ENCODE assay signal across 13 cellular contexts in genomic region chr2:46067501-46068292, GRCh38.
DNase-seq lines count a peak whose midpoint lies in the region; ATAC-seq and TF ChIP-seq lines count a peak whose summit lies in the region.
"Had no signal": no experiment of that assay in that cellular context is flagged by ENCODE, and none has a peak within 500 bp of the region (broad histone marks: within the 10 kb centered on the region; RNA-seq: fewer than 3 reads in every experiment).

No MANE protein-coding gene starts in this region.

- no peaks in the 10 kb centered on the region for H3K9me2 ChIP-seq in HCT116 (ENCODE audit: insufficient read depth)

- TF ChIP-seq POLR2A in HCT116 (IDR thresholded peaks at IDR 0.05; ENCODE audit: borderline replicate concordance, extremely low read depth, insufficient read depth, insufficient read length) = no peak

- H3K36me3 ChIP-seq in A673 (ENCODE audit: insufficient read depth, low read length, poor library complexity, severe bottlenecking) (no peaks in the 10 kb centered on the region), HCT116 (ENCODE audit: control insufficient read depth in 1 of 2, insufficient read depth in 2 of 2, low read length in 2 of 2) (no peaks in the 10 kb centered on the region), adipocyte (ENCODE audit: control insufficient read depth, insufficient read depth, low read length, severe bottlenecking) (no peaks in the 10 kb centered on the region)

- POLR2A ChIA-PET in A673 (lab: Charles Lee; ENCODE audit: low non-redundant PET) (no interaction called here), HCT116 (lab: Charles Lee) (no interaction called here)

- H3K9ac ChIP-seq in HCT116 (ENCODE audit: low read length) = no peak overlapping the region
- H3K9ac ChIP-seq in adipocyte (ENCODE audit: low read length) = no peak overlapping the region

- H3K27ac ChIP-seq in A673 (ENCODE audit: low read depth, low read length, poor library complexity, severe bottlenecking) = no peak overlapping the region
- H3K27ac ChIP-seq in HCT116 (ENCODE audit: low read depth, low read length) = no peak overlapping the region

- TF ChIP-seq CTCF in A673 (conservative IDR thresholded peaks at IDR 0.05; ENCODE audit: low read depth, low read length) (no peak), HCT116 (IDR thresholded peaks at IDR 0.05 in 2 of 3, conservative IDR thresholded peaks at IDR 0.05 in 1 of 3; ENCODE audit: borderline replicate concordance in 1 of 3, insufficient read depth in 1 of 3, low read depth in 2 of 3, low read length in 2 of 3) (no peak)

- no peak for TF ChIP-seq RAD21 in HCT116 (IDR thresholded peaks at IDR 0.05; ENCODE audit: low read depth)

- H4K20me1 ChIP-seq in HCT116 (ENCODE audit: insufficient read depth) = no peaks in the 10 kb centered on the region

- H3K79me2 ChIP-seq in HCT116 (ENCODE audit: insufficient read depth, low read length) = no peaks in the 10 kb centered on the region

- no peak for ATAC-seq in HCT116
- ATAC-seq: T-helper 17 cell had no signal

- CTCF ChIA-PET in A673 (lab: Charles Lee) = no interaction called here
- CTCF ChIA-PET in HCT116 (lab: Charles Lee) = no interaction called here

- H3K9me3 ChIP-seq in A673 (ENCODE audit: low read depth, low read length, poor library complexity, severe bottlenecking) (no peaks in the 10 kb centered on the region), HCT116 (ENCODE audit: control insufficient read depth in 1 of 2, insufficient read depth in 1 of 2, low read depth in 1 of 2, low read length in 2 of 2) (no peaks in the 10 kb centered on the region), adipocyte (ENCODE audit: control insufficient read depth, low read length) (no peaks in the 10 kb centered on the region)

- no peak overlapping the region for H3K4me2 ChIP-seq in HCT116 (ENCODE audit: low read length)

- H3K4me3 ChIP-seq in A673 (ENCODE audit: low read depth, low read length, poor library complexity, severe bottlenecking) (no peak overlapping the region), HCT116 (replicated peaks in 1 of 2; ENCODE audit: low read depth in 1 of 2, low read length in 2 of 2) (no peak overlapping the region), adipocyte (ENCODE audit: low read length) (no peak overlapping the region)

- BruUV-seq in A673 (replicated peaks; lab: Mats Ljungman, UMichigan) (no TSS peak), HCT116 (replicated peaks; lab: Mats Ljungman, UMichigan) (no TSS peak)

- no peaks in the 10 kb centered on the region for H3K27me3 ChIP-seq in A673 (replicated peaks; ENCODE audit: insufficient read depth, low read depth, low read length, poor library complexity)
- H3K27me3 ChIP-seq in HCT116 (ENCODE audit: insufficient read depth, low read length) = no peaks in the 10 kb centered on the region
- no peaks in the 10 kb centered on the region for H3K27me3 ChIP-seq in adipocyte (replicated peaks; ENCODE audit: control insufficient read depth, insufficient read depth, low read length)

- intact Hi-C loops in A673 (cut with micrococcal nuclease; ENCODE audit: unreplicated experiment) = no loop called here
- intact Hi-C loops in HCT116 (cut with micrococcal nuclease) = no loop called here

- peak; percentile 10 for DNase-seq in A673 (ENCODE audit: low spot score)
- DNase-seq in HCT116 (ENCODE audit: low read depth, low spot score) = no peak
- peak; percentile 96 for DNase-seq in adipocyte (ENCODE audit: low read depth)
- peak; percentile 99 for DNase-seq in iris pigment epithelial cell (ENCODE audit: low read depth)
- DNase-seq in NCI-H524 treated with DMSO at 0.1 percent for 48 hours (lab: John Stamatoyannopoulos, UW) = no peak
- no peak for DNase-seq in GOT3 (lab: John Stamatoyannopoulos, UW)
- DNase-seq in DMS153 treated with DMSO at 0.1 percent for 48 hours (lab: John Stamatoyannopoulos, UW; ENCODE audit: unreplicated experiment) = no peak
- DNase-seq in OCI-M2 (lab: John Stamatoyannopoulos, UW; ENCODE audit: unreplicated experiment) = no peak
- DNase-seq: anterior cingulate cortex; DMS53; NCI-H1417 treated with DMSO at 0.1 percent for 48 hours; stimulated activated naive CD4-positive, alpha-beta T cell treated with Interleukin-2 at 50 U/mL for 16 hours; T-helper 17 cell had no signal

- H3K4me1 ChIP-seq in A673 (ENCODE audit: insufficient read depth, low read length, poor library complexity, severe bottlenecking) (no peaks in the 10 kb centered on the region), HCT116 (ENCODE audit: control insufficient read depth in 1 of 2, insufficient read depth in 2 of 2, low read length in 2 of 2) (peaks cover 0 to 2% of the 10 kb centered on the region in 2 experiments; a peak in 1 of 4 replicates), adipocyte (ENCODE audit: control insufficient read depth, insufficient read depth, low read length) (peaks cover 9% of the 10 kb centered on the region)

- no peak overlapping the region for H2AFZ ChIP-seq in HCT116 (ENCODE audit: low read depth, low read length, poor library complexity, severe bottlenecking)

- RAD21 ChIA-PET in HCT116 (lab: Charles Lee; ENCODE audit: low non-redundant PET in 1 of 2, low total read pairs in 2 of 2, uncharacterized antibody in 2 of 2, unreplicated experiment in 2 of 2) = no interaction called here

TF ChIP-seq in HCT116, 20 proteins besides CTCF, POLR2A, EP300 and RAD21:
- TF ChIP-seq CEBPB (IDR thresholded peaks at IDR 0.05; ENCODE audit: low read depth) = peak; percentile 65
- TF ChIP-seq ZBTB33 (IDR thresholded peaks at IDR 0.05; ENCODE audit: extremely low read depth, insufficient replicate concordance, low read length) = no peak

Comparison
In these comparisons a context has a peak if more than half of its experiments do, and no peak if none do; other contexts are left out.
1. DNase-seq: peak in A673 (single experiment), adipocyte (single experiment) and iris pigment epithelial cell (single experiment); none in HCT116 (single experiment), NCI-H524 treated with DMSO at 0.1 percent for 48 hours (single experiment), GOT3 (single experiment), DMS153 treated with DMSO at 0.1 percent for 48 hours (single experiment) and OCI-M2 (single experiment).